10 cellular contexts compared by ENCODE assay signal in genomic region chr22:24994070-24994763, GRCh38. TPM values are rescaled to one million over a fixed set of nuclear protein-coding genes. Genes with fewer than 3 reads are reported as not detected.
A peak's percentile ranks its signal among the peaks of the same experiment; 100 is the strongest.
DNase-seq lines count a peak whose midpoint lies in the region; FAIRE-seq and TF ChIP-seq lines count a peak whose summit lies in the region.
"Had no signal": no experiment of that assay in that cellular context is flagged by ENCODE, and none has a peak within 500 bp of the region (broad histone marks: within the 10 kb centered on the region; RNA-seq: fewer than 3 reads in every experiment).

No MANE protein-coding gene starts in this region.

- no peaks in the 10 kb centered on the region for H3K36me3 Mint-ChIP-seq in osteocyte (ENCODE audit: unreplicated experiment)

- TF ChIP-seq CTCF in colonic mucosa (IDR thresholded peaks at IDR 0.05), result peak; percentile 35
- TF ChIP-seq CTCF in osteocyte (IDR thresholded peaks at IDR 0.05), result no peak

- intact Hi-C loops in colonic mucosa (cut with DNase I), result loop anchor here (5.0 kb wide), 1 partner anchor 42 kb away; the partner anchor contains the start of gene KIAA1671

- DNase-seq in DMS79 (lab: John Stamatoyannopoulos, UW) (peak; percentile 2), DMS79 treated with DMSO at 0.1 percent for 48 hours (lab: John Stamatoyannopoulos, UW) (no peak), NCI-H510A treated with DMSO at 0.1 percent for 48 hours (lab: John Stamatoyannopoulos, UW) (peak; percentile 67), colonic mucosa (peak; percentile 89), HuH-7 (ENCODE audit: low spot score) (no peak), osteocyte (ENCODE audit: extremely low spot score, unreplicated experiment) (no peak), HTR-8/SVneo (ENCODE audit: insufficient read length, low spot score) (no peak)
- DNase-seq in stimulated activated CD4-positive, alpha-beta T cell treated with anti-CD3 and anti-CD28 coated beads, Interleukin-2, amount 100 ng/mL, for 24 hours, result peak; percentile 24 to 26
- DNase-seq: tibial artery had no signal

- no peaks in the 10 kb centered on the region for H3K9me3 Mint-ChIP-seq in osteocyte (ENCODE audit: unreplicated experiment)

- H3K27ac Mint-ChIP-seq in osteocyte (ENCODE audit: unreplicated experiment), result no peak overlapping the region

- H3K4me1 Mint-ChIP-seq in osteocyte (ENCODE audit: unreplicated experiment), result peaks cover 51% of the 10 kb centered on the region

- H3K36me3 ChIP-seq in colonic mucosa, result no peaks in the 10 kb centered on the region
- H3K36me3 ChIP-seq: tibial artery had no signal

- H3K4me3 ChIP-seq in colonic mucosa, result no peak overlapping the region
- H3K4me3 ChIP-seq: tibial artery had no signal

- no peak for FAIRE-seq in HTR-8/SVneo (lab: Jason Lieb, UNC)
- FAIRE-seq: islet of Langerhans had no signal

- no peaks in the 10 kb centered on the region for H3K9me3 ChIP-seq in colonic mucosa
- H3K9me3 ChIP-seq: tibial artery had no signal

- H3K27me3 ChIP-seq in colonic mucosa, result no peaks in the 10 kb centered on the region
- H3K27me3 ChIP-seq: tibial artery had no signal

- H3K4me1 ChIP-seq in colonic mucosa, result peaks cover 16% of the 10 kb centered on the region

- H3K9ac ChIP-seq in colonic mucosa (ENCODE audit: low read depth in 2 of 2, low read length in 2 of 2), result peak overlapping the region in 1 of 2 donors; percentile 22

- no peaks in the 10 kb centered on the region for H3K27me3 Mint-ChIP-seq in osteocyte (ENCODE audit: unreplicated experiment)

- H3K4me3 Mint-ChIP-seq in osteocyte (ENCODE audit: unreplicated experiment), result no peak overlapping the region

- peak overlapping the region; percentile 80 for H3K27ac ChIP-seq in colonic mucosa
- H3K27ac ChIP-seq: tibial artery had no signal

RNA-seq across cellular contexts. Expression of gene KIAA1671, which starts 41.7 kb away (rescaled TPM):
- 10 to 100 TPM; 82.5 to 94.3 TPM for total RNA-seq in colonic mucosa
- total RNA-seq in osteocyte, result 8.3 and 10.0 TPM in 2 replicates

RNA-seq across cellular contexts. Expression of gene LHFPL7, which starts 47.7 kb away (rescaled TPM):
- not detected for total RNA-seq in colonic mucosa
- not detected in 2 replicates for total RNA-seq in osteocyte

Comparison
In these comparisons a context has a peak if more than half of its experiments do, and no peak if none do; other contexts are left out.
1. DNase-seq: peak in DMS79 (single experiment), NCI-H510A treated with DMSO at 0.1 percent for 48 hours (single experiment), colonic mucosa (single experiment) and stimulated activated CD4-positive, alpha-beta T cell treated with anti-CD3 and anti-CD28 coated beads, Interleukin-2, amount 100 ng/mL, for 24 hours (2 of 2); none in DMS79 treated with DMSO at 0.1 percent for 48 hours (single experiment), HuH-7 (single experiment), osteocyte (single experiment) and HTR-8/SVneo (single experiment).